2 cellular contexts compared by ENCODE assay signal in the genomic region with DNA sequence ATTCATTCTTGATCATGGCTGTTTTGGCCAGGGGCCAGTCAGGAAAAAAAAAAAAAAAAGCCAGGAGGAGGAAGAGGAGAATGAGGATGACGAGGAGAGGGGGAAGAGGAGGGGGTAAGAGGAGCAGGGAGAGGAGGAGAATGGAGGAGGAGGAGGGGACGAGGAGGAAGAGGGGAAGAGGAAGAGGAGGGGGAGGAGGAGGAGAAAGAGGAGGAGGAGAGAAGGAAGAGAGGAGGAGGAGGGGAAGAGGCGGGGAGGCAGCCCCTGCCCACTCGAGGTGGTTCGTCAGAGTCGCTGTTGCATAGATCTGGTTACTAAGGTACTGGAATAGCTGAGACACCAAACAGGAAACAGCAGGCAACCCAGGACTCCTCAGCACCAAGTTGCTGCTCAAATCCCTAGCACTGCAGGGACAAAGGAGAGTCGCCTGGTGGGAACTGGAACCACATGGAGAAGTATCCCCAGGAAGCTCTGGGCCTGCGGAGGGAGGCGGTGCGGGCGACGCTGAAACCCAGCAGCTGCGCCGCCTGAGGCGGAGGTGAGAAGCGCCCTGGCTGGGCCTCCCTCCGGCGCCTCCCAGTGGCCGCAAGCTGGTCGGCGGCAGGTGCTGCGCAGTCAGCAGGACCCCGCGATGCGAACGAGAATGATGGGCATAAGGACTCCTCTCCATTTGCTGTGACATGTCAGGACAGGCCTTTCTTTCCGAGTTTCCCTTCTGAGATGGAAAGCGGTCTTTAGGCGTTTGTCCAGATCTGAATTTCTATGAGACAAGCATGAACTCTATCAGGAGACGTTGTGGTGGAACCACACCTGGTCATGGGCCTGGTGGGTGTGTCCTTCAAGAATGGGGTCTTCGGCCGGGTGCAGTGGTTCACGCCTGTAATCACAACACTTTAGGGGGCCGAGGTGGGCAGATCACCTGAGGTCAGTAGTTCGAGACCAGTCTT.
TF ChIP-seq lines count a peak whose summit lies in the region.

No MANE protein-coding gene starts in this region.

TF ChIP-seq in GM12891, 5 proteins besides CTCF, POLR2A, EP300 and RAD21:
- TF ChIP-seq POU2F2 (IDR thresholded peaks at IDR 0.05; ENCODE audit: low read depth, low read length) (no peak), POLR2AphosphoS5 (IDR thresholded peaks at IDR 0.05; ENCODE audit: low read depth, low read length) (no peak), PAX5 (IDR thresholded peaks at IDR 0.05; ENCODE audit: insufficient read depth, low read length, severe bottlenecking) (no peak)

TF ChIP-seq in H1, 55 proteins besides CTCF, POLR2A, EP300 and RAD21:
- TF ChIP-seq HDAC6 (IDR thresholded peaks at IDR 0.05; ENCODE audit: low read depth, low read length) (no peak), SP1 (IDR thresholded peaks at IDR 0.05; ENCODE audit: low read depth, low read length) (no peak), TEAD4 (IDR thresholded peaks at IDR 0.05; ENCODE audit: low read depth, low read length) (no peak; the same call in none of the 2 replicates), BRCA1 (IDR thresholded peaks at IDR 0.05; ENCODE audit: low read depth, low read length) (no peak), EZH2 (IDR thresholded peaks at IDR 0.05; ENCODE audit: low read depth, low read length, severe bottlenecking) (no peak), TAF7 (optimal IDR thresholded peaks at IDR 0.05; ENCODE audit: borderline replicate concordance, low read depth, low read length) (peak; percentile 85), GABPA (IDR thresholded peaks at IDR 0.05; ENCODE audit: borderline replicate concordance, insufficient read depth, low read length) (no peak), SIX5 (IDR thresholded peaks at IDR 0.05; ENCODE audit: low read depth, low read length) (no peak), TBP (IDR thresholded peaks at IDR 0.05; ENCODE audit: low read depth, low read length) (no peak), HDAC2 (IDR thresholded peaks at IDR 0.05; ENCODE audit: borderline replicate concordance in 1 of 2, low read depth in 2 of 2, low read length in 2 of 2) (peak in 1 of 2 experiments; percentile 97; a peak in 3 of 4 replicates), NANOG (IDR thresholded peaks at IDR 0.05; ENCODE audit: insufficient read depth, low read depth, low read length, poor library complexity, severe bottlenecking) (no peak), CBX8 (IDR thresholded peaks at IDR 0.05; ENCODE audit: borderline replicate concordance, low read depth, low read length) (no peak), YY1 (IDR thresholded peaks at IDR 0.05; ENCODE audit: low read depth, low read length) (peak; percentile 57; the same call in 1 of the 2 replicates), RBBP5 (IDR thresholded peaks at IDR 0.05; ENCODE audit: borderline replicate concordance, low read depth, low read length) (0 out of 2 replicates have a peak, but pooled peaks have one; percentile 38), PHF8 (conservative IDR thresholded peaks at IDR 0.05; ENCODE audit: low read depth, low read length) (no peak), TCF12 (IDR thresholded peaks at IDR 0.05; ENCODE audit: low read depth, low read length) (0 out of 2 replicates have a peak, but pooled peaks have one; percentile 57), GTF2F1 (IDR thresholded peaks at IDR 0.05; ENCODE audit: borderline replicate concordance, low read depth, low read length) (no peak), SP2 (IDR thresholded peaks at IDR 0.05; ENCODE audit: low read length) (no peak), POLR2AphosphoS5 (IDR thresholded peaks at IDR 0.05; ENCODE audit: low read depth, low read length) (no peak), KDM5A (IDR thresholded peaks at IDR 0.05; ENCODE audit: low read length) (no peak), POU5F1 (IDR thresholded peaks at IDR 0.05; ENCODE audit: low read depth, low read length) (no peak), JUN (IDR thresholded peaks at IDR 0.05; ENCODE audit: low read depth, low read length) (no peak), CHD2 (IDR thresholded peaks at IDR 0.05; ENCODE audit: low read length) (no peak), CREB1 (IDR thresholded peaks at IDR 0.05) (peak; percentile 69), ASH2L (IDR thresholded peaks at IDR 0.05; ENCODE audit: low read length) (peak; percentile 20), EGR1 (IDR thresholded peaks at IDR 0.05; ENCODE audit: borderline replicate concordance, low read depth, low read length) (peak; percentile 59; the same call in 1 of the 2 replicates), CHD7 (IDR thresholded peaks at IDR 0.05; ENCODE audit: insufficient replicate concordance, low read length) (no peak), SP4 (IDR thresholded peaks at IDR 0.05; ENCODE audit: low read length) (peak; percentile 86), CHD1 (IDR thresholded peaks at IDR 0.05; ENCODE audit: low read depth, low read length) (no peak), CEBPB (IDR thresholded peaks at IDR 0.05; ENCODE audit: low read depth, low read length) (no peak), RNF2 (IDR thresholded peaks at IDR 0.05; ENCODE audit: borderline replicate concordance, low read depth, low read length, missing control alignments, poor library complexity, severe bottlenecking) (no peak), ATF2 (IDR thresholded peaks at IDR 0.05; ENCODE audit: low read length) (peak; percentile 85; the same call in 1 of the 2 replicates), CTBP2 (IDR thresholded peaks at IDR 0.05; ENCODE audit: borderline replicate concordance, insufficient read depth, insufficient read length, low read length) (peak; percentile 70), BCL11A (IDR thresholded peaks at IDR 0.05; ENCODE audit: low read depth in 2 of 2, low read length in 2 of 2) (no peak), SIN3A (conservative IDR thresholded peaks at IDR 0.05 in 1 of 2, IDR thresholded peaks at IDR 0.05 in 1 of 2; ENCODE audit: low read depth in 1 of 2, low read length in 2 of 2) (no peak), KDM1A (IDR thresholded peaks at IDR 0.05; ENCODE audit: borderline replicate concordance, low read length) (no peak; the same call in 1 of the 2 replicates), JUND (IDR thresholded peaks at IDR 0.05; ENCODE audit: low read length) (peak; percentile 58; the same call in 1 of the 2 replicates), ZNF274 (IDR thresholded peaks at IDR 0.05; ENCODE audit: borderline replicate concordance, extremely low read depth, low read length) (no peak), KDM4A (IDR thresholded peaks at IDR 0.05; ENCODE audit: low read depth, low read length, severe bottlenecking) (peak; percentile 62), TAF1 (IDR thresholded peaks at IDR 0.05; ENCODE audit: low read depth, low read length) (no peak), MAFK (IDR thresholded peaks at IDR 0.05; ENCODE audit: low read depth, low read length) (no peak; the same call in 1 of the 2 replicates)
- TF ChIP-seq, protein P1, sequence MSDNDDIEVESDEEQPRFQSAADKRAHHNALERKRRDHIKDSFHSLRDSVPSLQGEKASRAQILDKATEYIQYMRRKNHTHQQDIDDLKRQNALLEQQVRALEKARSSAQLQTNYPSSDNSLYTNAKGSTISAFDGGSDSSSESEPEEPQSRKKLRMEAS (IDR thresholded peaks at IDR 0.05), result peak; percentile 95
- TF ChIP-seq, protein P2, sequence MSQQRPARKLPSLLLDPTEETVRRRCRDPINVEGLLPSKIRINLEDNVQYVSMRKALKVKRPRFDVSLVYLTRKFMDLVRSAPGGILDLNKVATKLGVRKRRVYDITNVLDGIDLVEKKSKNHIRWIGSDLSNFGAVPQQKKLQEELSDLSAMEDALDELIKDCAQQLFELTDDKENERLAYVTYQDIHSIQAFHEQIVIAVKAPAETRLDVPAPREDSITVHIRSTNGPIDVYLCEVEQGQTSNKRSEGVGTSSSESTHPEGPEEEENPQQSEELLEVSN (IDR thresholded peaks at IDR 0.05), result peak; percentile 90
- TF ChIP-seq, protein P3, sequence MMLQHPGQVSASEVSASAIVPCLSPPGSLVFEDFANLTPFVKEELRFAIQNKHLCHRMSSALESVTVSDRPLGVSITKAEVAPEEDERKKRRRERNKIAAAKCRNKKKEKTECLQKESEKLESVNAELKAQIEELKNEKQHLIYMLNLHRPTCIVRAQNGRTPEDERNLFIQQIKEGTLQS (IDR thresholded peaks at IDR 0.05; ENCODE audit: insufficient read depth, low read depth, low read length), result peak; percentile 45; the same call in 1 of the 2 replicates
- TF ChIP-seq, protein P4, sequence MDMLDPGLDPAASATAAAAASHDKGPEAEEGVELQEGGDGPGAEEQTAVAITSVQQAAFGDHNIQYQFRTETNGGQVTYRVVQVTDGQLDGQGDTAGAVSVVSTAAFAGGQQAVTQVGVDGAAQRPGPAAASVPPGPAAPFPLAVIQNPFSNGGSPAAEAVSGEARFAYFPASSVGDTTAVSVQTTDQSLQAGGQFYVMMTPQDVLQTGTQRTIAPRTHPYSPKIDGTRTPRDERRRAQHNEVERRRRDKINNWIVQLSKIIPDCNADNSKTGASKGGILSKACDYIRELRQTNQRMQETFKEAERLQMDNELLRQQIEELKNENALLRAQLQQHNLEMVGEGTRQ (IDR thresholded peaks at IDR 0.05; ENCODE audit: low read length), result no peak; the same call in 1 of the 2 replicates
